8 cellular contexts compared by ENCODE assay signal in genomic region chr3:186930639-186931486, GRCh38. TPM values are rescaled to one million over a fixed set of nuclear protein-coding genes. Genes with fewer than 3 reads are reported as not detected.
DNase-seq lines count a peak whose midpoint lies in the region; ATAC-seq and TF ChIP-seq lines count a peak whose summit lies in the region.

No MANE protein-coding gene starts in this region.

- H3K9me3 ChIP-seq in WERI-Rb-1 (ENCODE audit: severe bottlenecking), result peaks cover 3% of the 10 kb centered on the region

- TF ChIP-seq POLR2A in GM18505 (IDR thresholded peaks at IDR 0.05; ENCODE audit: borderline replicate concordance, extremely low read depth, insufficient read depth, insufficient read length), result peak; percentile 37

- no peaks in the 10 kb centered on the region for H3K27me3 ChIP-seq in WERI-Rb-1 (ENCODE audit: insufficient read depth, low read depth, severe bottlenecking)

- peak; percentile 47 to 53 for DNase-seq in NCI-H187 (lab: John Stamatoyannopoulos, UW)
- DNase-seq in WERI-Rb-1, result peak; percentile 82
- DNase-seq in central memory CD4-positive, alpha-beta T cell, result peak; percentile 76
- DNase-seq in kidney tubule cell (ENCODE audit: low spot score), result peak; percentile 82
- peak; percentile 62 for DNase-seq in stimulated activated CD4-positive, alpha-beta T cell treated with anti-CD3 and anti-CD28 coated beads, Interleukin-4, amount 100 ng/mL, for 1 hour
- DNase-seq in mesenteric fat pad (ENCODE audit: low spot score), result no peak

- peak; percentile 47; the same call in 1 of the 2 replicates for TF ChIP-seq CTCF in WERI-Rb-1 (IDR thresholded peaks at IDR 0.05; ENCODE audit: low read depth, low read length)

- peak; percentile 64 for ATAC-seq in GM18505 (IDR thresholded peaks at IDR 0.05; ENCODE audit: unreplicated experiment)
- peak; percentile 71 for ATAC-seq in HG02763 (IDR thresholded peaks at IDR 0.05; ENCODE audit: unreplicated experiment)

- peak overlapping the region; percentile 70 for H3K27ac ChIP-seq in WERI-Rb-1

- H3K4me3 ChIP-seq in WERI-Rb-1 (ENCODE audit: low read depth, low read length), result peak overlapping the region; percentile 77

- H3K36me3 ChIP-seq in WERI-Rb-1, result peaks cover 21% of the 10 kb centered on the region

RNA-seq across cellular contexts. Expression of gene ST6GAL1, which starts 0.5 kb away (rescaled TPM):
- total RNA-seq in mesenteric fat pad, result 35.6 TPM
